8 cellular contexts compared by ENCODE assay signal in the genomic region with DNA sequence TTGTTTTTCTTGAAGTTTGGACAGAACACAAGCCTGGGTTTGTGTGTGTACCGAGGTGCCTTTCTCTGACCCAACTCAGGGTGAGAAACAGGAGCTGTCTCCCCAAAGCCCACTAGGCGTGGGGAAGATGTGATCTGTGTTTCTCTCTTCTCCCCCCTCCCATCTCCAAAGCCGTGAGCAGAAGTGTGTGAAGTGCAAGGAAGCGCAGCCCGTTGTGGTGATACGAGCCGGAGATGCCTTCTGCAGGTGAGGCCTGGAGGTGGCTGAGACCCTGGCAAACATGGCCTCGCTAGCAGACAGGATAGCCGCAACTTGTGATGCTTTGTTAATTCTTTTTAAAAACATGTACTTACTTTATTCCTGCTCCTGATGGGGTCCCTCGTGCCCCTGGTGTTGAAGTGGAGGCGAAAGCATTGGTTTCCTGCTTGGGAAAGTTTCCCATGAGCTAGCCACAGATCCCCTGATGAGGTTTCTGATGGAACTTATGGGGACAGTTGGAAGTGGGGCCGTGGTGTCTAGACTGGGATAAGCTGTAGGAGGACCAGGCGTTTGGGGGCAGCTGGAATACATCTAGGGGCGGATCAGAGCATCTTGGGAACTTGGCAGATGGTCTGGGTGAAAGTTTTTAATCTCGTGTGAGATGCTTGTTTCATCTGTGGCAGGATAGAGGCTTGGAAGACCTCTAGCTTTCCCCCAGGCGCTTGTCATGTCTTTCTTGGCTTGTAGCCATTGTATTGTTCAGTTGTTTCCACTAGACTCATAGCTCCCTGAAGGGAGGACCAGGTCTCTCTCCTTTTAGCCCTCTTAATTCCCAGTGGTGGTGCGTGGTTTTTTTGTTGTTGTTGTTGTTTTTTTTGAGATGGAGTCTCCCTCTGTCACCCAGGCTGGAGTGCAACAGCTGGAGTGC. TPM values are rescaled to one million over a fixed set of nuclear protein-coding genes. Genes with fewer than 3 reads are reported as not detected.
DNase-seq lines count a peak whose midpoint lies in the region; ATAC-seq and TF ChIP-seq lines count a peak whose summit lies in the region.

No MANE protein-coding gene starts in this region.

- ATAC-seq in DND-41 (ENCODE audit: insufficient read depth, low read depth) (no peak), HG02759 (IDR thresholded peaks at IDR 0.05; ENCODE audit: unreplicated experiment) (no peak), GM18870 (IDR thresholded peaks at IDR 0.05; ENCODE audit: unreplicated experiment) (no peak)

- no peaks in the 10 kb centered on the region for H3K27me3 Mint-ChIP-seq in endodermal cell (ENCODE audit: insufficient read depth)

- H3K9me3 Mint-ChIP-seq in endodermal cell = no peaks in the 10 kb centered on the region

- peaks cover 83% of the 10 kb centered on the region for H3K79me2 ChIP-seq in DND-41 (ENCODE audit: insufficient read depth, low read length)

- 59 to 71% methylated on average over 13 to 17 of the region's 17 CpGs for WGBS in endodermal cell (ENCODE audit: insufficient coverage in 1 of 2, insufficient read length in 1 of 2), 2 experiments

- H3K27ac ChIP-seq in DND-41 (ENCODE audit: low read length) = peak overlapping the region; percentile 59
- H3K27ac ChIP-seq in endodermal cell (ENCODE audit: low read depth, low read length) = no peak overlapping the region
- peak overlapping the region; percentile 100 for H3K27ac ChIP-seq in neutrophil

- no peaks in the 10 kb centered on the region for H3K9me3 ChIP-seq in DND-41 (ENCODE audit: insufficient read depth, low read length, severe bottlenecking)
- no peaks in the 10 kb centered on the region for H3K9me3 ChIP-seq in endodermal cell (ENCODE audit: control insufficient read depth, low read length)
- H3K9me3 ChIP-seq in neutrophil = no peaks in the 10 kb centered on the region

- H3K9ac ChIP-seq in DND-41 (ENCODE audit: low read depth, low read length) = peak overlapping the region; percentile 89
- H3K9ac ChIP-seq in endodermal cell (ENCODE audit: extremely low read depth, low read length, poor library complexity, severe bottlenecking) = peak overlapping the region; percentile 76

- H3K4me1 Mint-ChIP-seq in endodermal cell = peaks cover 13% of the 10 kb centered on the region

- H3K27ac Mint-ChIP-seq in endodermal cell = no peak overlapping the region

- H3K27me3 ChIP-seq in DND-41 (ENCODE audit: insufficient read depth, low read length, poor library complexity) (no peaks in the 10 kb centered on the region), endodermal cell (ENCODE audit: control insufficient read depth, insufficient read depth, low read length, poor library complexity, severe bottlenecking) (no peaks in the 10 kb centered on the region), neutrophil (no peaks in the 10 kb centered on the region)

- DNase-seq in DND-41 (no peak), NCI-H82 (lab: John Stamatoyannopoulos, UW) (peak; percentile 87), endodermal cell (no peak), NCI-H510A (lab: John Stamatoyannopoulos, UW) (no peak), MV-4-11 (lab: John Stamatoyannopoulos, UW) (no peak)

- H3K4me3 Mint-ChIP-seq in endodermal cell = peak overlapping the region; percentile 76

- peak overlapping the region; percentile 99 to 100 for H3K4me3 ChIP-seq in DND-41 (ENCODE audit: low read depth in 1 of 2, low read length in 2 of 2)
- H3K4me3 ChIP-seq in endodermal cell (ENCODE audit: low read length) = peak overlapping the region; percentile 98
- H3K4me3 ChIP-seq in neutrophil (ENCODE audit: low read depth in 1 of 2, low read length in 1 of 2) = peak overlapping the region; percentile 91 to 99

- peak overlapping the region; percentile 100 for H3K4me2 ChIP-seq in DND-41 (ENCODE audit: insufficient read depth, low read length)

- H3K4me1 ChIP-seq in DND-41 (ENCODE audit: insufficient read depth, low read length) (peaks cover 59% of the 10 kb centered on the region), endodermal cell (ENCODE audit: control insufficient read depth, insufficient read depth, low read length) (peaks cover 6% of the 10 kb centered on the region), neutrophil (ENCODE audit: control insufficient read depth in 1 of 2, insufficient read depth in 1 of 2, low read depth in 1 of 2, low read length in 1 of 2) (peaks cover 41 to 43% of the 10 kb centered on the region in 2 experiments)

- H4K20me1 ChIP-seq in DND-41 (ENCODE audit: insufficient read depth, low read length) = peaks cover 43% of the 10 kb centered on the region

- peak overlapping the region; percentile 98 for H2AFZ ChIP-seq in DND-41 (ENCODE audit: low read depth, low read length)

- TF ChIP-seq CTCF in DND-41 (IDR thresholded peaks at IDR 0.05; ENCODE audit: borderline replicate concordance, extremely low read depth, low read length, poor library complexity, severe bottlenecking) (no peak), endodermal cell (conservative IDR thresholded peaks at IDR 0.05) (no peak), neutrophil (IDR thresholded peaks at IDR 0.05) (no peak)

- H3K36me3 ChIP-seq in DND-41 (ENCODE audit: insufficient read depth, low read length) = peaks cover 17% of the 10 kb centered on the region
- H3K36me3 ChIP-seq in endodermal cell (ENCODE audit: control insufficient read depth, insufficient read depth, low read length) = no peaks in the 10 kb centered on the region
- H3K36me3 ChIP-seq in neutrophil = peaks cover 7% of the 10 kb centered on the region

- no peaks in the 10 kb centered on the region for H3K36me3 Mint-ChIP-seq in endodermal cell (ENCODE audit: low read depth)

RNA-seq across cellular contexts. Expression of a gene that starts 0.9 kb away (rescaled TPM):
- total RNA-seq in endodermal cell = 10 to 100 TPM; 16.7 to 24.3 TPM
- polyA plus RNA-seq in endodermal cell (2013, experiment 1 of 2) = 20.6 TPM
- 14.3 TPM for polyA plus RNA-seq in endodermal cell (2013, experiment 2 of 2)

RNA-seq across cellular contexts. Expression of a gene that starts 1.0 kb away (rescaled TPM):
- 10 to 100 TPM; 24.2 to 27.2 TPM for total RNA-seq in endodermal cell
- polyA plus RNA-seq in endodermal cell (2013, experiment 1 of 2) = 37.1 TPM
- polyA plus RNA-seq in endodermal cell (2013, experiment 2 of 2) = 29.8 TPM

RNA-seq across cellular contexts. Expression of a gene that starts 20.9 kb away (rescaled TPM):
- total RNA-seq in endodermal cell = 1 to 10 TPM in 1 of 2 donors, under 1 TPM in 1; 0.77 to 2.1 TPM
- 0.75 TPM for polyA plus RNA-seq in endodermal cell (2013, experiment 1 of 2)
- polyA plus RNA-seq in endodermal cell (2013, experiment 2 of 2) = 0.46 TPM

RNA-seq across cellular contexts. Expression of a gene that starts 44.3 kb away (rescaled TPM):
- total RNA-seq in endodermal cell = 10 to 100 TPM; 79.8 to 81.4 TPM
- polyA plus RNA-seq in endodermal cell (2013, experiment 1 of 2) = 111 TPM
- 106 TPM for polyA plus RNA-seq in endodermal cell (2013, experiment 2 of 2)

RNA-seq across cellular contexts. Expression of a gene that starts 56.4 kb away (rescaled TPM):
- 100 to 1,000 TPM; 188 to 220 TPM for total RNA-seq in endodermal cell
- 63.0 TPM for polyA plus RNA-seq in endodermal cell (2013, experiment 1 of 2)
- 54.6 TPM for polyA plus RNA-seq in endodermal cell (2013, experiment 2 of 2)
